In genomic region chr12:56931474-56931978, GRCh38 we compare ENCODE assay signal across 9 cellular contexts. TPM values are rescaled to one million over a fixed set of nuclear protein-coding genes. Genes with fewer than 3 reads are reported as not detected.
DNase-seq lines count a peak whose midpoint lies in the region; ATAC-seq and TF ChIP-seq lines count a peak whose summit lies in the region.
"Had no signal": no experiment of that assay in that cellular context is flagged by ENCODE, and none has a peak within 500 bp of the region (broad histone marks: within the 10 kb centered on the region; RNA-seq: fewer than 3 reads in every experiment).

No MANE protein-coding gene starts in this region.

- H3K4me1 ChIP-seq in neuronal stem cell (ENCODE audit: control insufficient read depth in 2 of 2, insufficient read depth in 1 of 2, low read depth in 1 of 2, low read length in 2 of 2) (peaks cover 2 to 8% of the 10 kb centered on the region in 2 donors), vagina (peaks cover 18% of the 10 kb centered on the region)

- no peak overlapping the region for H2BK5ac ChIP-seq in neuronal stem cell (ENCODE audit: low read length)

- H4K8ac ChIP-seq in neuronal stem cell (ENCODE audit: low read depth, low read length), result no peak overlapping the region

- WGBS in neuronal stem cell (ENCODE audit: extremely low coverage in 2 of 2, insufficient read length in 2 of 2, insufficient replicate concordance in 1 of 2), 2 donors, result no CpG with 5 or more reads among the region's 2 CpGs

- H4K91ac ChIP-seq in neuronal stem cell (ENCODE audit: low read depth, low read length, poor library complexity), result no peak overlapping the region

- H2BK12ac ChIP-seq in neuronal stem cell (ENCODE audit: low read length), result no peak overlapping the region

- H2BK120ac ChIP-seq in neuronal stem cell (ENCODE audit: low read depth, low read length), result no peak overlapping the region

- DNase-seq in GM12864 (ENCODE audit: low read depth) (peak; percentile 44), NCI-H524 treated with DMSO at 0.1 percent for 48 hours (lab: John Stamatoyannopoulos, UW) (peak; percentile 5), dermis microvascular lymphatic vessel endothelial cell (ENCODE audit: low read depth in 2 of 2) (peak; percentile 3 to 14), neuronal stem cell (ENCODE audit: low spot score) (no peak), DMS79 (lab: John Stamatoyannopoulos, UW) (no peak), vagina (ENCODE audit: extremely low spot score in 2 of 2) (no peak)

- H3K27me3 ChIP-seq in neuronal stem cell (ENCODE audit: control insufficient read depth in 3 of 3, insufficient read depth in 3 of 3, low read depth in 1 of 3, low read length in 3 of 3) (peaks cover 0 to 18% (median 0%) of the 10 kb centered on the region in 3 experiments), vagina (no peaks in the 10 kb centered on the region)

- TF ChIP-seq POLR2A in vagina (IDR thresholded peaks at IDR 0.05), result no peak

- intact Hi-C loops in vagina (cut with DNase I), result no loop called here

- peak overlapping the region; percentile 86 for H2AFZ ChIP-seq in neuronal stem cell (ENCODE audit: low read length)

- no peak overlapping the region for H3K27ac ChIP-seq in neuronal stem cell (replicated peaks; ENCODE audit: low read length)
- no peak overlapping the region for H3K27ac ChIP-seq in vagina
- H3K27ac ChIP-seq: KMS-11 had no signal

- H3K4ac ChIP-seq in neuronal stem cell (ENCODE audit: low read length), result no peak overlapping the region

- no peak overlapping the region for H3K23ac ChIP-seq in neuronal stem cell (ENCODE audit: low read depth, low read length, poor library complexity)

- H2BK15ac ChIP-seq in neuronal stem cell (ENCODE audit: low read length), result no peak overlapping the region

- H3K14ac ChIP-seq in neuronal stem cell (ENCODE audit: low read length), result no peak overlapping the region

- H3K4me3 ChIP-seq in GM12864 (ENCODE audit: low read depth, low read length) (no peak overlapping the region), neuronal stem cell (ENCODE audit: low read length in 2 of 2) (no peak overlapping the region), vagina (peak overlapping the region in 1 of 2 donors; percentile 9)

- no peak overlapping the region for H3K9ac ChIP-seq in neuronal stem cell (ENCODE audit: low read depth, low read length, poor library complexity)
- H3K9ac ChIP-seq: KMS-11 had no signal

- H2AK5ac ChIP-seq in neuronal stem cell (ENCODE audit: low read depth, low read length), result no peak overlapping the region

- peak overlapping the region; percentile 55 for H3K18ac ChIP-seq in neuronal stem cell (ENCODE audit: low read length)

- TF ChIP-seq CTCF in GM12864 (IDR thresholded peaks at IDR 0.05; ENCODE audit: low read depth, low read length, missing control alignments) (no peak), vagina (IDR thresholded peaks at IDR 0.05) (no peak)

- no peaks in the 10 kb centered on the region for H3K79me1 ChIP-seq in neuronal stem cell (ENCODE audit: low read depth, low read length)

- no peak for ATAC-seq in GM21619 (IDR thresholded peaks at IDR 0.05; ENCODE audit: unreplicated experiment)
- ATAC-seq in HG03039 (IDR thresholded peaks at IDR 0.05; ENCODE audit: unreplicated experiment), result no peak

- no peak overlapping the region for H3K4me2 ChIP-seq in neuronal stem cell (ENCODE audit: insufficient read depth, low read length, poor library complexity, severe bottlenecking)
- H3K4me2 ChIP-seq: KMS-11 had no signal

- H3K9me3 ChIP-seq in neuronal stem cell (replicated peaks in 1 of 2; ENCODE audit: control insufficient read depth in 2 of 2, insufficient read depth in 1 of 2, low read depth in 1 of 2, low read length in 2 of 2), result no peaks in the 10 kb centered on the region
- H3K9me3 ChIP-seq in vagina, result no peaks in the 10 kb centered on the region

- no peaks in the 10 kb centered on the region for H3K36me3 ChIP-seq in neuronal stem cell (replicated peaks in 1 of 2; ENCODE audit: control insufficient read depth in 2 of 2, insufficient read depth in 2 of 2, low read length in 2 of 2)
- no peaks in the 10 kb centered on the region for H3K36me3 ChIP-seq in vagina

RNA-seq across cellular contexts. Expression of gene SDR9C7, which starts 2.7 kb away (rescaled TPM):
- total RNA-seq in dermis microvascular lymphatic vessel endothelial cell, result not detected in 2 replicates
- 0.31 TPM for polyA plus RNA-seq in neuronal stem cell (2013, experiment 1 of 2)
- 0.48 TPM for polyA plus RNA-seq in neuronal stem cell (2013, experiment 2 of 2)
- total RNA-seq in vagina, result 11.0 TPM

RNA-seq across cellular contexts. Expression of gene RDH16, which starts 25.9 kb away (rescaled TPM):
- total RNA-seq in dermis microvascular lymphatic vessel endothelial cell, result under 0.01 and 0.13 TPM in 2 replicates
- polyA plus RNA-seq in neuronal stem cell (2013, experiment 1 of 2), result 0.78 TPM
- 0.76 TPM for polyA plus RNA-seq in neuronal stem cell (2013, experiment 2 of 2)
- total RNA-seq in vagina, result 2.9 TPM

Comparison
In these comparisons a context has a peak if more than half of its experiments do, and no peak if none do; other contexts are left out.
1. DNase-seq: peak in GM12864 (single experiment), NCI-H524 treated with DMSO at 0.1 percent for 48 hours (single experiment) and dermis microvascular lymphatic vessel endothelial cell (2 of 2); none in neuronal stem cell (single experiment), DMS79 (single experiment) and vagina (0 of 2).
2. RNA of gene SDR9C7, which starts 2.7 kb away (total RNA-seq): 11.0 TPM in vagina (single experiment); not detected in dermis microvascular lymphatic vessel endothelial cell; every median in the first group is over 10 times any median in the second.